32 cellular contexts compared by ENCODE assay signal in genomic region chr3:133049491-133049890, GRCh38. TPM values are rescaled to one million over a fixed set of nuclear protein-coding genes. Genes with fewer than 3 reads are reported as not detected.
"Had no signal": no experiment of that assay in that cellular context is flagged by ENCODE, and none has a peak within 500 bp of the region (broad histone marks: within the 10 kb centered on the region; RNA-seq: fewer than 3 reads in every experiment).

No MANE protein-coding gene starts in this region.

- H3K27ac ChIP-seq: SJSA1, VCaP had no signal

- H3K27me3 Mint-ChIP-seq: activated CD4-positive, alpha-beta memory T cell treated with anti-CD3 and anti-CD28 coated beads for 36 hours had no signal

- ATAC-seq: activated T-cell treated with anti-CD3 and anti-CD28 coated beads, Interleukin-2, amount 50 U/mL, for 4 hours; K562; Panc1 had no signal

- H3K36me3 ChIP-seq: SJSA1 had no signal

- H3K27me3 ChIP-seq: SJSA1 had no signal

- H3K27ac Mint-ChIP-seq: activated B cell treated with CpG ODN at 0.5 μM for 24 hours; activated CD4-positive, alpha-beta memory T cell treated with anti-CD3 and anti-CD28 coated beads for 36 hours; activated naive CD8-positive, alpha-beta T cell treated with anti-CD3 and anti-CD28 coated beads for 36 hours; activated T-helper 1 cell treated with anti-CD3 and anti-CD28 coated beads, Interleukin-12 subunit alpha, Interleukin-12 subunit beta, Interleukin-2, Interleukin-4 antibody, amounts not matched to agents 30 ng/mL and 10 ng/mL and 1 ng/mL, durations not matched to agents 14 hours and 24 hours and 36 hours had no signal

- DNase-seq: activated B cell treated with CpG ODN at 0.5 μM for 24 hours; activated CD4-positive, alpha-beta memory T cell treated with anti-CD3 and anti-CD28 coated beads for 36 hours; activated CD4-positive, alpha-beta T cell treated with anti-CD3 and anti-CD28 coated beads for 4 hours; activated CD4-positive, alpha-beta T cell treated with anti-CD3 and anti-CD28 coated beads, Interleukin-2, amount 50 U/mL, for 1 hour; activated CD4-positive, CD25-positive, alpha-beta regulatory T cell treated with anti-CD3 and anti-CD28 coated beads, Interleukin-2, amount 50 U/mL, for 72 hours; activated CD8-positive, alpha-beta memory T cell treated with anti-CD3 and anti-CD28 coated beads, Interleukin-2, amount 50 U/mL, for 4 hours; activated effector memory CD4-positive, alpha-beta T cell treated with anti-CD3 and anti-CD28 coated beads, Interleukin-2, amount 50 U/mL, for 16 hours; activated naive CD4-positive, alpha-beta T cell; activated naive CD4-positive, alpha-beta T cell treated with anti-CD3 and anti-CD28 coated beads, Interleukin-2, amount 50 U/mL, for 16 hours; activated naive CD8-positive, alpha-beta T cell treated with anti-CD3 and anti-CD28 coated beads for 36 hours; activated T-cell treated with anti-CD3 and anti-CD28 coated beads for 4 hours; activated T-cell treated with anti-CD3 and anti-CD28 coated beads, Interleukin-2, amount 50 U/mL, for 4 hours; anterior cingulate cortex; NCI-H1092 treated with DMSO at 0.1 percent for 48 hours; NCI-H1417; NCI-H187 treated with DMSO at 0.1 percent for 48 hours; NCI-H2081; NCI-H226; NCI-H446 treated with DMSO at 0.1 percent for 48 hours; NCI-H524; NCI-H69; NCI-H82; SHP77 treated with DMSO at 0.1 percent for 48 hours; SW 1271; T-helper 1 cell; T-helper 2 cell; T-helper 9 cell had no signal

- H3K4me1 Mint-ChIP-seq: activated B cell treated with CpG ODN at 0.5 μM for 24 hours; activated naive CD8-positive, alpha-beta T cell treated with anti-CD3 and anti-CD28 coated beads for 36 hours had no signal

- H3K4me1 ChIP-seq: SJSA1 had no signal

- FAIRE-seq: K562 had no signal

- H3K4me3 ChIP-seq: K562, SJSA1 had no signal

- H3K9me3 Mint-ChIP-seq: activated B cell treated with CpG ODN at 0.5 μM for 24 hours; activated CD4-positive, alpha-beta memory T cell treated with anti-CD3 and anti-CD28 coated beads for 36 hours; activated naive CD8-positive, alpha-beta T cell treated with anti-CD3 and anti-CD28 coated beads for 36 hours; activated T-cell treated with anti-CD3 and anti-CD28 coated beads, Interleukin-2, amount 50 U/mL, for 4 hours; activated T-helper 1 cell treated with anti-CD3 and anti-CD28 coated beads, Interleukin-12 subunit alpha, Interleukin-12 subunit beta, Interleukin-2, Interleukin-4 antibody, amounts not matched to agents 30 ng/mL and 10 ng/mL and 1 ng/mL, durations not matched to agents 14 hours and 24 hours and 36 hours had no signal

- H3K9me3 ChIP-seq: SJSA1 had no signal

- H3K36me3 Mint-ChIP-seq: activated CD4-positive, alpha-beta memory T cell treated with anti-CD3 and anti-CD28 coated beads for 36 hours; activated naive CD8-positive, alpha-beta T cell treated with anti-CD3 and anti-CD28 coated beads for 36 hours had no signal

- H3K4me3 Mint-ChIP-seq: activated B cell treated with CpG ODN at 0.5 μM for 24 hours; activated CD4-positive, alpha-beta memory T cell treated with anti-CD3 and anti-CD28 coated beads for 36 hours; activated naive CD8-positive, alpha-beta T cell treated with anti-CD3 and anti-CD28 coated beads for 36 hours; activated T-cell treated with anti-CD3 and anti-CD28 coated beads, Interleukin-2, amount 50 U/mL, for 4 hours; activated T-helper 1 cell treated with anti-CD3 and anti-CD28 coated beads, Interleukin-12 subunit alpha, Interleukin-12 subunit beta, Interleukin-2, Interleukin-4 antibody, amounts not matched to agents 30 ng/mL and 10 ng/mL and 1 ng/mL, durations not matched to agents 14 hours and 24 hours and 36 hours had no signal

RNA-seq across cellular contexts. Expression of gene TMEM108, which starts 11.3 kb away (rescaled TPM):
- total RNA-seq: activated B cell treated with CpG ODN at 0.5 μM for 24 hours; activated CD4-positive, alpha-beta memory T cell treated with anti-CD3 and anti-CD28 coated beads for 36 hours; activated naive CD8-positive, alpha-beta T cell treated with anti-CD3 and anti-CD28 coated beads for 36 hours; activated T-cell treated with anti-CD3 and anti-CD28 coated beads, Interleukin-2, amount 50 U/mL, for 4 hours; activated T-helper 1 cell treated with anti-CD3 and anti-CD28 coated beads, Interleukin-12 subunit alpha, Interleukin-12 subunit beta, Interleukin-2, Interleukin-4 antibody, amounts not matched to agents 30 ng/mL and 10 ng/mL and 1 ng/mL, durations not matched to agents 14 hours and 24 hours and 36 hours; SJSA1 had no signal
